ENCODE assay signal across 20 cellular contexts in genomic region chr6:42846505-42846904, GRCh38.
"Had no signal": no experiment of that assay in that cellular context is flagged by ENCODE, and none has a peak within 500 bp of the region (broad histone marks: within the 10 kb centered on the region; RNA-seq: fewer than 3 reads in every experiment).

No MANE protein-coding gene starts in this region.

- DNase-seq: activated CD4-positive, alpha-beta T cell treated with anti-CD3 and anti-CD28 coated beads for 36 hours; activated CD4-positive, alpha-beta T cell treated with anti-CD3 and anti-CD28 coated beads, Interleukin-2, amount 50 U/mL, for 48 hours; activated effector memory CD4-positive, alpha-beta T cell treated with Interleukin-2 at 50 U/mL for 16 hours; activated naive CD4-positive, alpha-beta T cell treated with anti-CD3 and anti-CD28 coated beads for 36 hours; activated T-cell treated with anti-CD3 and anti-CD28 coated beads, Interleukin-2, amount 50 U/mL, for 48 hours; amygdala; effector CD4-positive, alpha-beta T cell; erythroblast; foreskin fibroblast; mammary epithelial cell; midbrain; natural killer cell; pancreas; psoas muscle; spleen; stimulated activated CD4-positive, alpha-beta T cell treated with anti-CD3 and anti-CD28 coated beads, Interleukin-4, amount 100 ng/mL, for 24 hours; stimulated activated naive CD8-positive, alpha-beta T cell treated with anti-CD3 and anti-CD28 coated beads, Interleukin-15, Interleukin-2, amounts not matched to agents 100 U/mL and 50 U/mL, for 24 hours; T-helper 9 cell; upper lobe of left lung had no signal

- H3K4me1 ChIP-seq: pancreas, right atrium auricular region, spleen had no signal

- H3K27me3 ChIP-seq: pancreas, right atrium auricular region, spleen, upper lobe of left lung had no signal

- H3K9me3 ChIP-seq: pancreas, psoas muscle, right atrium auricular region, spleen, upper lobe of left lung had no signal

- H3K27ac ChIP-seq: pancreas, psoas muscle, right atrium auricular region, spleen, upper lobe of left lung had no signal

- H3K4me3 ChIP-seq: pancreas, psoas muscle, right atrium auricular region, spleen, upper lobe of left lung had no signal

- H3K36me3 ChIP-seq: pancreas had no signal

- ATAC-seq: activated CD4-positive, alpha-beta T cell treated with anti-CD3 and anti-CD28 coated beads for 36 hours; natural killer cell; pancreas; psoas muscle; stimulated activated naive CD8-positive, alpha-beta T cell treated with anti-CD3 and anti-CD28 coated beads, Interleukin-15, Interleukin-2, amounts not matched to agents 100 U/mL and 50 U/mL, for 24 hours had no signal
